21 cellular contexts compared by ENCODE assay signal in the genomic region with DNA sequence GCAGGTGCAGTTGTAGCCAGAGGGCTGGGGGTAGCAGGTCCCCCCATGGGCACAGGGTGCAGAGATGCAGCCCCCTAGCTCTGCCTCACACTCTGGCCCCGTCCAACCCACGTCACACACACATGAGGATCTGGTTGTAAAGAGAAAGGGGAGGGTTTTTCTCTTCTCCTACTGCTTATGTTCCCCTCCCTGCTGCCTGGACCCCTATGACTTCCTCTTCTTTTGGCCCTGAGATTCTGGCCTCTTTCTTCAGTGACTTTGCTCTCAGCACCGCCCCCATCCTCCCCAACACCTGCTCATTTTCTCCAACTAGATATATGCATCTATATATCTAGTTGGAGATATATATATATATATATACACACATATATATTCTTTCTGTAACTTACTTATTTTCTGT. TPM values are rescaled to one million over a fixed set of nuclear protein-coding genes. Genes with fewer than 3 reads are reported as not detected.
"Had no signal": no experiment of that assay in that cellular context is flagged by ENCODE, and none has a peak within 500 bp of the region (broad histone marks: within the 10 kb centered on the region; RNA-seq: fewer than 3 reads in every experiment).

No MANE protein-coding gene starts in this region.

- H3K9me3 Mint-ChIP-seq: activated CD4-positive, alpha-beta memory T cell treated with anti-CD3 and anti-CD28 coated beads, Interleukin-2, amount 10 ng/mL, durations not matched to agents 7 days and 5 days; activated CD4-positive, alpha-beta T cell treated with anti-CD3 and anti-CD28 coated beads, Interleukin-2, amount 10 ng/mL, durations not matched to agents 7 days and 5 days; activated naive CD4-positive, alpha-beta T cell treated with anti-CD3 and anti-CD28 coated beads, Interleukin-2, amount 50 U/mL, for 24 hours; activated T-cell treated with anti-CD3 and anti-CD28 coated beads, Interleukin-2, amount 50 U/mL, for 72 hours; central memory CD8-positive, alpha-beta T cell had no signal

- H3K4me3 Mint-ChIP-seq: activated CD4-positive, alpha-beta memory T cell treated with anti-CD3 and anti-CD28 coated beads, Interleukin-2, amount 10 ng/mL, durations not matched to agents 7 days and 5 days; activated CD4-positive, alpha-beta T cell treated with anti-CD3 and anti-CD28 coated beads, Interleukin-2, amount 10 ng/mL, durations not matched to agents 7 days and 5 days; activated naive CD4-positive, alpha-beta T cell treated with anti-CD3 and anti-CD28 coated beads, Interleukin-2, amount 50 U/mL, for 24 hours; activated T-cell treated with anti-CD3 and anti-CD28 coated beads, Interleukin-2, amount 50 U/mL, for 72 hours; brain; central memory CD8-positive, alpha-beta T cell; T-helper 17 cell had no signal

- DNase-seq: activated CD4-positive, alpha-beta memory T cell treated with anti-CD3 and anti-CD28 coated beads, Interleukin-2, amount 10 ng/mL, durations not matched to agents 7 days and 5 days; activated CD4-positive, alpha-beta T cell treated with anti-CD3 and anti-CD28 coated beads, Interleukin-2, amount 10 ng/mL, durations not matched to agents 7 days and 5 days; activated CD4-positive, CD25-positive, alpha-beta regulatory T cell; activated CD8-positive, alpha-beta memory T cell treated with anti-CD3 and anti-CD28 coated beads, Interleukin-2, amount 50 U/mL, for 4 hours; activated T-cell treated with anti-CD3 and anti-CD28 coated beads, Interleukin-2, amount 50 U/mL, for 72 hours; amygdala; NCI-H1105; NCI-H1436 treated with DMSO at 0.1 percent for 48 hours; NCI-H187; NCI-H2081; NCI-H510A treated with DMSO at 0.1 percent for 48 hours; Right ventricle myocardium superior; SJCRH30; SK-N-SH; T-helper 17 cell; T-helper 9 cell had no signal

- H3K4me1 Mint-ChIP-seq: activated CD4-positive, alpha-beta memory T cell treated with anti-CD3 and anti-CD28 coated beads, Interleukin-2, amount 10 ng/mL, durations not matched to agents 7 days and 5 days; activated CD4-positive, alpha-beta T cell treated with anti-CD3 and anti-CD28 coated beads, Interleukin-2, amount 10 ng/mL, durations not matched to agents 7 days and 5 days; activated naive CD4-positive, alpha-beta T cell treated with anti-CD3 and anti-CD28 coated beads, Interleukin-2, amount 50 U/mL, for 24 hours; brain; central memory CD8-positive, alpha-beta T cell had no signal

- H3K27me3 Mint-ChIP-seq: activated naive CD4-positive, alpha-beta T cell treated with anti-CD3 and anti-CD28 coated beads, Interleukin-2, amount 50 U/mL, for 24 hours; T-helper 17 cell had no signal

- ATAC-seq: activated T-cell treated with anti-CD3 and anti-CD28 coated beads, Interleukin-2, amount 50 U/mL, for 72 hours; T-helper 17 cell had no signal

- H3K36me3 Mint-ChIP-seq: activated naive CD4-positive, alpha-beta T cell treated with anti-CD3 and anti-CD28 coated beads, Interleukin-2, amount 50 U/mL, for 24 hours; brain had no signal

- FAIRE-seq: astrocyte had no signal

- H3K27ac Mint-ChIP-seq: activated CD4-positive, alpha-beta memory T cell treated with anti-CD3 and anti-CD28 coated beads, Interleukin-2, amount 10 ng/mL, durations not matched to agents 7 days and 5 days; activated CD4-positive, alpha-beta T cell treated with anti-CD3 and anti-CD28 coated beads, Interleukin-2, amount 10 ng/mL, durations not matched to agents 7 days and 5 days; activated naive CD4-positive, alpha-beta T cell treated with anti-CD3 and anti-CD28 coated beads, Interleukin-2, amount 50 U/mL, for 24 hours; activated T-cell treated with anti-CD3 and anti-CD28 coated beads, Interleukin-2, amount 50 U/mL, for 72 hours; T-helper 17 cell had no signal

RNA-seq across cellular contexts. Expression of a gene that starts 9.7 kb away (rescaled TPM):
- total RNA-seq: MCF 10A had no signal
